8 cellular contexts compared by ENCODE assay signal in the genomic region with DNA sequence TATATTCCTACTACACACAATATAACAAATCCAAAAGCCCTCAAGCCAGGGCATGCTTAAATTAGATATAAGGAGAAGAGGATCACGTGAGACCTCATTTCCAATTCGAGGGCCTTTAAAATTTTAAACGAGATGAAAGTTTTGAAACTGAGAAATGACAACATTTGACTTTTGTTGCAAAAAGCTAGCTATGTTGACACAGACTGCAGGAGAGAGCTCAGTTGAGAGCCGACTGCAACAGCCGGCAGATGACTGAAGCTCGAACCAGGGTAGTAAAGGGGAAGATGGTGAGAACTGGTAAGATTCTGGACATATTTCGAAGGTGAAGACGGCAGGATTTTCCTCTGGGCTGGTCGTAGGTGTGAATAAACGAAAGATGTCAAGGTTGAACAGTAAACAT. TPM values are rescaled to one million over a fixed set of nuclear protein-coding genes. Genes with fewer than 3 reads are reported as not detected.
DNase-seq lines count a peak whose midpoint lies in the region; ATAC-seq and TF ChIP-seq lines count a peak whose summit lies in the region.

No MANE protein-coding gene starts in this region.

- H3K9me3 Mint-ChIP-seq in stimulated activated naive CD8-positive, alpha-beta T cell treated with anti-CD3 and anti-CD28 coated beads, Interleukin-15, Interleukin-2, amounts not matched to agents 100 ng/mL and 50 ng/mL, for 24 hours, result no peaks in the 10 kb centered on the region

- ATAC-seq in Panc1 (no peak), left colon (peak; percentile 49), HG03378 (IDR thresholded peaks at IDR 0.05; ENCODE audit: unreplicated experiment) (no peak), GM19463 (IDR thresholded peaks at IDR 0.05; ENCODE audit: unreplicated experiment) (no peak)

- H3K4me1 ChIP-seq in A673 (ENCODE audit: insufficient read depth, low read length, poor library complexity, severe bottlenecking) (peaks cover 15% of the 10 kb centered on the region), Panc1 (ENCODE audit: control insufficient read depth, insufficient read depth, low read length) (peaks cover 4% of the 10 kb centered on the region; the same call in 1 of the 2 replicates)

- POLR2A ChIA-PET in A673 (lab: Charles Lee; ENCODE audit: low non-redundant PET) (interaction anchor here (0.5 to 1.2 kb wide), 2 partner anchors 49 to 66 kb away, joined by 3 read pairs; a partner anchor contains a TSS), Panc1 (lab: Charles Lee) (interaction anchor here (0.6 kb wide), 1 partner anchor 110 kb away, joined by 4 read pairs; no protein-coding TSS in a partner anchor)

- intact Hi-C loops in A673 (cut with micrococcal nuclease; ENCODE audit: unreplicated experiment), result no loop called here
- intact Hi-C loops in Panc1 (cut with micrococcal nuclease; ENCODE audit: unreplicated experiment), result no loop called here
- intact Hi-C loops in left colon (cut with DNase I, micrococcal nuclease), result no loop called here

- H3K27me3 Mint-ChIP-seq in stimulated activated naive CD8-positive, alpha-beta T cell treated with anti-CD3 and anti-CD28 coated beads, Interleukin-15, Interleukin-2, amounts not matched to agents 100 ng/mL and 50 ng/mL, for 24 hours, result no peaks in the 10 kb centered on the region

- no peaks in the 10 kb centered on the region for H3K36me3 ChIP-seq in A673 (ENCODE audit: insufficient read depth, low read length, poor library complexity, severe bottlenecking)
- H3K36me3 ChIP-seq in Panc1 (ENCODE audit: control insufficient read depth, insufficient read depth, low read length), result peaks cover 6% of the 10 kb centered on the region; the same call in 1 of the 2 replicates

- peak overlapping the region; percentile 91 for H3K27ac Mint-ChIP-seq in stimulated activated naive CD8-positive, alpha-beta T cell treated with anti-CD3 and anti-CD28 coated beads, Interleukin-15, Interleukin-2, amounts not matched to agents 100 ng/mL and 50 ng/mL, for 24 hours

- peaks cover 9% of the 10 kb centered on the region for H3K36me3 Mint-ChIP-seq in stimulated activated naive CD8-positive, alpha-beta T cell treated with anti-CD3 and anti-CD28 coated beads, Interleukin-15, Interleukin-2, amounts not matched to agents 100 ng/mL and 50 ng/mL, for 24 hours (ENCODE audit: low read depth)

- H3K4me3 ChIP-seq in A673 (ENCODE audit: low read depth, low read length, poor library complexity, severe bottlenecking), result peak overlapping the region; percentile 87
- H3K4me3 ChIP-seq in GM12875 (ENCODE audit: low read depth, low read length), result peak overlapping the region; percentile 80
- H3K4me3 ChIP-seq in Panc1 (ENCODE audit: low read depth in 2 of 2, low read length in 2 of 2), result peak overlapping the region; percentile 66 to 90

- DNase-seq in A673 (ENCODE audit: low spot score) (peak; percentile 24), Panc1 (ENCODE audit: low read depth, low spot score) (no peak), cerebellar cortex (ENCODE audit: low spot score) (peak; percentile 47), left colon (peak in 1 of 2 donors; percentile 37)

- TF ChIP-seq CTCF in A673 (conservative IDR thresholded peaks at IDR 0.05; ENCODE audit: low read depth, low read length) (no peak), GM12875 (IDR thresholded peaks at IDR 0.05; ENCODE audit: borderline replicate concordance, insufficient read depth, low read depth, low read length) (no peak), Panc1 (IDR thresholded peaks at IDR 0.05) (no peak)

- peak overlapping the region; percentile 98 for H3K4me3 Mint-ChIP-seq in stimulated activated naive CD8-positive, alpha-beta T cell treated with anti-CD3 and anti-CD28 coated beads, Interleukin-15, Interleukin-2, amounts not matched to agents 100 ng/mL and 50 ng/mL, for 24 hours

- H3K27me3 ChIP-seq in A673 (replicated peaks; ENCODE audit: insufficient read depth, low read depth, low read length, poor library complexity), result no peaks in the 10 kb centered on the region
- no peaks in the 10 kb centered on the region for H3K27me3 ChIP-seq in Panc1 (ENCODE audit: control insufficient read depth, insufficient read depth, low read length)

- peaks cover 31% of the 10 kb centered on the region for H3K4me1 Mint-ChIP-seq in stimulated activated naive CD8-positive, alpha-beta T cell treated with anti-CD3 and anti-CD28 coated beads, Interleukin-15, Interleukin-2, amounts not matched to agents 100 ng/mL and 50 ng/mL, for 24 hours (ENCODE audit: low read depth)

- in situ Hi-C loops in Panc1 (cut with HindIII; ENCODE audit: low pct_unique_long_range_greater_than_20kb, low sequenced_read_pairs), result no loop called here

- CTCF ChIA-PET in A673 (lab: Charles Lee) (interaction anchor here (1.3 kb wide), 1 partner anchor 184 kb away, joined by 4 read pairs; no protein-coding TSS in a partner anchor), Panc1 (lab: Charles Lee) (interaction anchor here (1.2 kb wide), 1 partner anchor 184 kb away, joined by 6 read pairs; no protein-coding TSS in a partner anchor)

- BruUV-seq in A673 (replicated peaks; lab: Mats Ljungman, UMichigan) (TSS peak; percentile 71), Panc1 (replicated peaks; lab: Mats Ljungman, UMichigan) (no TSS peak)

- H3K27ac ChIP-seq in A673 (ENCODE audit: low read depth, low read length, poor library complexity, severe bottlenecking) (peak overlapping the region; percentile 89), Panc1 (ENCODE audit: low read length) (peak overlapping the region; percentile 91)

- H3K9me3 ChIP-seq in A673 (ENCODE audit: low read depth, low read length, poor library complexity, severe bottlenecking), result no peaks in the 10 kb centered on the region
- H3K9me3 ChIP-seq in Panc1 (ENCODE audit: control insufficient read depth, insufficient read depth, low read depth, low read length), result no peaks in the 10 kb centered on the region

RNA-seq across cellular contexts. Expression of a gene that starts 0.8 kb away (rescaled TPM):
- total RNA-seq in A673 (2021) (11.2 and 13.1 TPM in 2 replicates), Panc1 (2021; ENCODE audit: unreplicated experiment) (4.4 TPM), left colon (1 to 10 TPM; 5.1 to 7.1 TPM)
- polyA plus RNA-seq in Panc1 (2012; ENCODE audit: insufficient read length), result 2.3 TPM

RNA-seq across cellular contexts. Expression of a gene that starts 48.7 kb away (rescaled TPM):
- 4.3 and 4.8 TPM in 2 replicates for total RNA-seq in A673 (2021)
- total RNA-seq in Panc1 (2021; ENCODE audit: unreplicated experiment), result 11.7 TPM
- 6.9 TPM for polyA plus RNA-seq in Panc1 (2012; ENCODE audit: insufficient read length)
- 10 to 100 TPM in 1 of 2 donors, 1 to 10 TPM in 1; 3.7 to 14.5 TPM for total RNA-seq in left colon
